22 cellular contexts compared by ENCODE assay signal in genomic region chr18:3468833-3469232, GRCh38. TPM values are rescaled to one million over a fixed set of nuclear protein-coding genes. Genes with fewer than 3 reads are reported as not detected.
A peak's percentile ranks its signal among the peaks of the same experiment; 100 is the strongest.
DNase-seq lines count a peak whose midpoint lies in the region; ATAC-seq and TF ChIP-seq lines count a peak whose summit lies in the region.
"Had no signal": no experiment of that assay in that cellular context is flagged by ENCODE, and none has a peak within 500 bp of the region (broad histone marks: within the 10 kb centered on the region; RNA-seq: fewer than 3 reads in every experiment).

No MANE protein-coding gene starts in this region.

- BruUV-seq in Panc1 (replicated peaks; lab: Mats Ljungman, UMichigan) = no TSS peak

- H3K9me3 ChIP-seq in HEK293 (ENCODE audit: control insufficient read depth, insufficient read depth, low read depth, low read length) (no peaks in the 10 kb centered on the region), Panc1 (ENCODE audit: control insufficient read depth, insufficient read depth, low read depth, low read length) (no peaks in the 10 kb centered on the region), mesenchymal stem cell (ENCODE audit: control insufficient read depth, low read length) (peaks cover under 1% of the 10 kb centered on the region), heart right ventricle (no peaks in the 10 kb centered on the region)
- H3K9me3 ChIP-seq: ascending aorta, transverse colon had no signal

- H3K23ac ChIP-seq in mesenchymal stem cell (ENCODE audit: low read length in 2 of 2) = no peak overlapping the region

- H2AK5ac ChIP-seq in mesenchymal stem cell (ENCODE audit: low read length, severe bottlenecking) = no peak overlapping the region

- H3K27me3 ChIP-seq in Panc1 (ENCODE audit: control insufficient read depth, insufficient read depth, low read length) = no peaks in the 10 kb centered on the region
- no peaks in the 10 kb centered on the region for H3K27me3 ChIP-seq in mesenchymal stem cell (ENCODE audit: control insufficient read depth in 1 of 2, insufficient read depth in 1 of 2, low read length in 2 of 2)
- no peaks in the 10 kb centered on the region for H3K27me3 ChIP-seq in heart right ventricle
- H3K27me3 ChIP-seq: ascending aorta, foreskin keratinocyte, transverse colon had no signal

- H3K14ac ChIP-seq in mesenchymal stem cell (ENCODE audit: low read length in 2 of 2) = no peak overlapping the region

- H2AFZ ChIP-seq in mesenchymal stem cell (ENCODE audit: low read depth, low read length) = no peak overlapping the region

- H3K79me1 ChIP-seq in mesenchymal stem cell (replicated peaks; ENCODE audit: low read length, poor library complexity, severe bottlenecking) = no peaks in the 10 kb centered on the region

- H4K91ac ChIP-seq in mesenchymal stem cell (ENCODE audit: low read length) = no peak overlapping the region

- H2BK12ac ChIP-seq in mesenchymal stem cell (ENCODE audit: low read length in 2 of 2) = no peak overlapping the region

- ATAC-seq in Panc1 (no peak), heart right ventricle (no peak)
- ATAC-seq: activated CD4-positive, alpha-beta T cell treated with anti-CD3 and anti-CD28 coated beads for 36 hours; foreskin keratinocyte; GM12878; right cardiac atrium had no signal

- in situ Hi-C loops in Panc1 (cut with HindIII; ENCODE audit: low pct_unique_long_range_greater_than_20kb, low sequenced_read_pairs) = no loop called here

- H3K4me3 ChIP-seq in HEK293 (ENCODE audit: low read depth, low read length) (no peak overlapping the region), Panc1 (ENCODE audit: low read depth in 2 of 2, low read length in 2 of 2) (no peak overlapping the region), mesenchymal stem cell (ENCODE audit: insufficient read depth in 1 of 2, low read depth in 1 of 2, low read length in 2 of 2) (no peak overlapping the region), heart right ventricle (no peak overlapping the region)
- H3K4me3 ChIP-seq: ascending aorta, GM12878, transverse colon had no signal

- DNase-seq in Panc1 (ENCODE audit: low read depth, low spot score) = no peak
- peak; percentile 31 for DNase-seq in ecto neural progenitor cell (ENCODE audit: low spot score)
- DNase-seq in mesenchymal stem cell = peak; percentile 19
- no peak for DNase-seq in heart right ventricle
- DNase-seq in NCI-H524 treated with DMSO at 0.1 percent for 48 hours (lab: John Stamatoyannopoulos, UW) = no peak
- no peak for DNase-seq in iPS-NIHi7 (ENCODE audit: extremely low spot score)
- no peak for DNase-seq in GF-D8 (lab: John Stamatoyannopoulos, UW)
- DNase-seq: activated CD4-positive, alpha-beta T cell treated with anti-CD3 and anti-CD28 coated beads for 36 hours; CD4-positive, alpha-beta T cell; foreskin keratinocyte; kidney; NCI-H1105 treated with DMSO at 0.1 percent for 48 hours; NCI-H2107; NCI-H524; right cardiac atrium; stimulated activated CD4-positive, alpha-beta T cell treated with anti-CD3 and anti-CD28 coated beads, Interleukin-12 subunit alpha, Interleukin-12 subunit beta, amount 100 ng/mL, for 4 hours; T1000; transverse colon had no signal

- intact Hi-C loops in Panc1 (cut with micrococcal nuclease; ENCODE audit: unreplicated experiment) = no loop called here
- intact Hi-C loops in heart right ventricle (cut with DNase I) = no loop called here

- H3K4ac ChIP-seq in mesenchymal stem cell (ENCODE audit: low read depth in 1 of 2, low read length in 2 of 2) = no peak overlapping the region

- no peaks in the 10 kb centered on the region for H3K36me3 ChIP-seq in HEK293 (ENCODE audit: control insufficient read depth in 2 of 2, insufficient read depth in 1 of 2, low read length in 2 of 2)
- no peaks in the 10 kb centered on the region for H3K36me3 ChIP-seq in Panc1 (ENCODE audit: control insufficient read depth, insufficient read depth, low read length)
- H3K36me3 ChIP-seq in mesenchymal stem cell (ENCODE audit: control insufficient read depth in 1 of 2, insufficient read depth in 2 of 2, low read depth in 1 of 2, low read length in 2 of 2) = peaks cover 4 to 26% of the 10 kb centered on the region in 2 experiments
- no peaks in the 10 kb centered on the region for H3K36me3 ChIP-seq in heart right ventricle
- H3K36me3 ChIP-seq: ascending aorta, transverse colon had no signal

- no peak overlapping the region for H3K9ac ChIP-seq in mesenchymal stem cell (ENCODE audit: low read length)

- peak overlapping the region; percentile 56 for H4K8ac ChIP-seq in mesenchymal stem cell (ENCODE audit: low read length)

- POLR2A ChIA-PET in HEK293 (lab: Yijun Ruan, JAX) (interaction anchor here (1.5 to 1.9 kb wide), 2 partner anchors 17 to 125 kb away, joined by 3 to 7 read pairs; no protein-coding TSS in a partner anchor), Panc1 (lab: Charles Lee) (interaction anchor here (0.5 to 0.6 kb wide), 2 partner anchors 18 to 20 kb away, joined by 5 to 6 read pairs; no protein-coding TSS in a partner anchor)

- CTCF ChIA-PET in HEK293 (lab: Yijun Ruan, JAX) (interaction anchor here (0.8 to 2.6 kb wide), 7 partner anchors 10 to 223 kb away, joined by 3 to 13 read pairs (median 4); no protein-coding TSS in a partner anchor), Panc1 (lab: Charles Lee) (interaction anchor here (0.7 to 1.0 kb wide), 2 partner anchors 109 to 198 kb away, joined by 3 read pairs; no protein-coding TSS in a partner anchor)

- H3K18ac ChIP-seq in mesenchymal stem cell (ENCODE audit: low read depth in 1 of 2, low read length in 2 of 2) = no peak overlapping the region

- no peak overlapping the region for H2BK120ac ChIP-seq in mesenchymal stem cell (ENCODE audit: low read depth, low read length)

- no peak for TF ChIP-seq CTCF in HEK293 (tag by site-specific recombination; IDR thresholded peaks at IDR 0.05)
- TF ChIP-seq CTCF in Panc1 (IDR thresholded peaks at IDR 0.05) = no peak
- no peak for TF ChIP-seq CTCF in heart right ventricle (IDR thresholded peaks at IDR 0.05)

- 62% methylated on average over 4 of the region's 8 CpGs for WGBS in mesenchymal stem cell
- WGBS in heart right ventricle, 2 donors = 70 to 76% methylated on average over 8 of the region's 8 CpGs

- H3K27ac ChIP-seq in HEK293 (ENCODE audit: extremely low read depth, low read depth, low read length) (no peak overlapping the region), Panc1 (ENCODE audit: low read length) (peak overlapping the region; percentile 44), mesenchymal stem cell (ENCODE audit: low read length, poor library complexity, severe bottlenecking) (no peak overlapping the region), heart right ventricle (no peak overlapping the region)
- H3K27ac ChIP-seq: ascending aorta, foreskin keratinocyte, RWPE1, transverse colon had no signal

- H2BK5ac ChIP-seq in mesenchymal stem cell (ENCODE audit: low read depth, low read length, poor library complexity, severe bottlenecking) = no peak overlapping the region

- no peaks in the 10 kb centered on the region for H3K4me1 ChIP-seq in HEK293 (ENCODE audit: control insufficient read depth, insufficient read depth, low read length)
- peaks cover 18% of the 10 kb centered on the region for H3K4me1 ChIP-seq in Panc1 (ENCODE audit: control insufficient read depth, insufficient read depth, low read length)
- H3K4me1 ChIP-seq in mesenchymal stem cell (ENCODE audit: control insufficient read depth, insufficient read depth, low read depth, low read length) = peaks cover 2% of the 10 kb centered on the region
- peaks cover 0 to 21% (median 15%) of the 10 kb centered on the region in 9 donors for H3K4me1 ChIP-seq in heart right ventricle
- H3K4me1 ChIP-seq: ascending aorta had no signal

- no peak overlapping the region for H2BK15ac ChIP-seq in mesenchymal stem cell (ENCODE audit: low read depth, poor library complexity, severe bottlenecking)

- H3K4me2 ChIP-seq in mesenchymal stem cell (ENCODE audit: low read length, poor library complexity, severe bottlenecking) = no peak overlapping the region

TF ChIP-seq in HEK293, 187 proteins besides CTCF, POLR2A, EP300 and RAD21 (continues in another document):
- TF ChIP-seq PRDM4 (tag by site-specific recombination; IDR thresholded peaks at IDR 0.05) (no peak), ZNF629 (tag by site-specific recombination; IDR thresholded peaks at IDR 0.05) (no peak)

RNA-seq across cellular contexts. Expression of gene TGIF1, which starts 18.9 kb away (rescaled TPM):
- total RNA-seq in Panc1 (2021; ENCODE audit: unreplicated experiment) = 171 TPM
- 131 TPM for polyA plus RNA-seq in Panc1 (2012; ENCODE audit: insufficient read length)
- 69.8 TPM for polyA plus RNA-seq in mesenchymal stem cell (2013, experiment 1 of 2)
- polyA plus RNA-seq in mesenchymal stem cell (2013, experiment 2 of 2) = 65.2 TPM
- total RNA-seq in heart right ventricle = 10 to 100 TPM in 3 of 10 donors, 1 to 10 TPM in 7; 4.9 to 22.2 (median 7.9) TPM
- 10 to 100 TPM; 19.8 to 29.0 TPM for polyA plus RNA-seq in heart right ventricle

Comparison
In these comparisons a context has a peak if more than half of its experiments do, and no peak if none do; other contexts are left out.
1. DNase-seq: peak in ecto neural progenitor cell (single experiment) and mesenchymal stem cell (single experiment); none in Panc1 (single experiment), heart right ventricle (0 of 2), NCI-H524 treated with DMSO at 0.1 percent for 48 hours (single experiment), iPS-NIHi7 (single experiment) and GF-D8 (single experiment).